ENCODE assay signal across 26 cellular contexts in the genomic region with DNA sequence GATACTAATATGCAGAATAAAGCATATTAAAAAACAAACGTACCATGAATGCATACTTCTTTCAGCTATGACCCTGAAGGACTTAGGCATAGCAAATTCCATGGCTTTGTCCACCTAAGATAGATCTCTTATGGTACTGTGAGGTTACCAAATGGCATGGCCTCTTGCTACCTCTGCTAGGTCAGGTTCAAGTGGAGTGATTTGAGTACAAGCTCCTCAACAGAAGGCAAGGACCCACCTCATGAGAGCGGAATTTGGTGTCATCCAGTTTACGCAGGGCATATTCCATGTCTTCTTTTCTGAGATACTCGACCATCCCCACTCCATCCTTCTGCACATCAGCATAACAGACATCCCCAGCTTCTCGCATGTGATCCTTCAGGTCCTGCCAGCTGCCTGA.
"Had no signal": no experiment of that assay in that cellular context is flagged by ENCODE, and none has a peak within 500 bp of the region (broad histone marks: within the 10 kb centered on the region; RNA-seq: fewer than 3 reads in every experiment).

No MANE protein-coding gene starts in this region.

- H3K27ac Mint-ChIP-seq: activated CD8-positive, alpha-beta memory T cell treated with anti-CD3 and anti-CD28 coated beads, Interleukin-2, amount 10 ng/mL, durations not matched to agents 7 days and 5 days had no signal

- H3K4me3 Mint-ChIP-seq: activated CD8-positive, alpha-beta memory T cell treated with anti-CD3 and anti-CD28 coated beads, Interleukin-2, amount 10 ng/mL, durations not matched to agents 7 days and 5 days; activated naive CD4-positive, alpha-beta T cell treated with anti-CD3 and anti-CD28 coated beads, Interleukin-2, amount 50 U/mL, for 24 hours had no signal

- ATAC-seq: activated CD4-positive, CD25-positive, alpha-beta regulatory T cell treated with anti-CD3 and anti-CD28 coated beads, Interleukin-2, amount 50 U/mL, for 24 hours; activated CD8-positive, alpha-beta memory T cell treated with anti-CD3 and anti-CD28 coated beads, Interleukin-2, amount 10 ng/mL, durations not matched to agents 7 days and 5 days; body of pancreas; Panc1; Right ventricle myocardium inferior had no signal

- DNase-seq: activated CD4-positive, alpha-beta T cell treated with anti-CD3 and anti-CD28 coated beads for 4 hours; activated CD4-positive, alpha-beta T cell treated with anti-CD3 and anti-CD28 coated beads, Interleukin-2, amount 50 U/mL, for 48 hours; activated CD8-positive, alpha-beta memory T cell treated with anti-CD3 and anti-CD28 coated beads, Interleukin-2, amount 10 ng/mL, durations not matched to agents 7 days and 5 days; activated naive CD4-positive, alpha-beta T cell; aorta; body of pancreas; central memory CD4-positive, alpha-beta T cell; Karpas-422; MM.1S; NCI-H1105; NCI-H1436; NCI-H1694 treated with DMSO at 0.1 percent for 48 hours; NCI-H2081; NCI-H510A treated with DMSO at 0.1 percent for 48 hours; NCI-H69; NK-92 treated with Interleukin-12 subunit alpha and Interleukin-12 subunit beta, amount 100 ng/mL, for 24 hours; OCI-M1; RPMI8226; T-helper 1 cell; WERI-Rb-1 had no signal

- H3K4me3 ChIP-seq: body of pancreas, SK-N-MC had no signal

- H3K27me3 Mint-ChIP-seq: activated CD8-positive, alpha-beta memory T cell treated with anti-CD3 and anti-CD28 coated beads, Interleukin-2, amount 10 ng/mL, durations not matched to agents 7 days and 5 days; activated naive CD4-positive, alpha-beta T cell treated with anti-CD3 and anti-CD28 coated beads, Interleukin-2, amount 50 U/mL, for 24 hours had no signal

- H3K9me3 ChIP-seq: body of pancreas had no signal

- FAIRE-seq: bronchial epithelial cell had no signal

- H3K27ac ChIP-seq: body of pancreas, SK-N-MC, WERI-Rb-1 had no signal

- H3K27me3 ChIP-seq: body of pancreas had no signal

- H3K9me3 Mint-ChIP-seq: activated naive CD4-positive, alpha-beta T cell treated with anti-CD3 and anti-CD28 coated beads, Interleukin-2, amount 50 U/mL, for 24 hours had no signal
